In the genomic region with DNA sequence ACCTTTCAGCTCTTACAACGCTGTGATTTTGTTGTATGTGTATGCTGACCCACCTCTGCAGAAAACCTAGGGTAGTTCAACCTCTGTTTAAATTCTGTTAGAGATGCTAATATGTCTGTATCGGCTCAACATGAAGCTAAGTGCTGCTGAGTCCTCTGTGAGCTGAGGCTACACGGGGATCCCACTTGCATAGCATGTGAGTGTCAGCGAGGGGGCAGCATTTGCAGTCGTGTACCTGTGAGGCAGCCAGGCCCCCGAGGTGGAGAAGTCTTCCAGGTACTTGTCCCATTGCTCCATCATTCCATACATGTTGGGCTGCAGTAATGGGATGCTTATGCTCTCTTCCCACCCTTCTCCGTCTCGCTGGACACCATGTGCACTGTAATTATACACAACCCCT, we compare ENCODE assay signal across 14 cellular contexts. TPM values are rescaled to one million over a fixed set of nuclear protein-coding genes. Genes with fewer than 3 reads are reported as not detected.
DNase-seq lines count a peak whose midpoint lies in the region; ATAC-seq, FAIRE-seq and TF ChIP-seq lines count a peak whose summit lies in the region.
"Had no signal": no experiment of that assay in that cellular context is flagged by ENCODE, and none has a peak within 500 bp of the region (broad histone marks: within the 10 kb centered on the region; RNA-seq: fewer than 3 reads in every experiment).

No MANE protein-coding gene starts in this region.

- H3K36me3 ChIP-seq in A673 (ENCODE audit: insufficient read depth, low read length, poor library complexity, severe bottlenecking) (no peaks in the 10 kb centered on the region), K562 (ENCODE audit: control insufficient read depth, insufficient read depth, low read length) (peaks cover 27% of the 10 kb centered on the region)
- H3K36me3 ChIP-seq: transverse colon had no signal

- H3K27me3 ChIP-seq in A673 (replicated peaks; ENCODE audit: insufficient read depth, low read depth, low read length, poor library complexity) (no peaks in the 10 kb centered on the region), K562 (ENCODE audit: control insufficient read depth in 2 of 2, insufficient read depth in 2 of 2, low read length in 2 of 2) (no peaks in the 10 kb centered on the region)
- H3K27me3 ChIP-seq: BLaER1, transverse colon had no signal

- H3K79me2 ChIP-seq in K562 (ENCODE audit: control insufficient read depth, insufficient read depth, low read length): no peaks in the 10 kb centered on the region

- no TSS peak for BruUV-seq in A673 (replicated peaks; lab: Mats Ljungman, UMichigan)
- no TSS peak for BruUV-seq in K562 (replicated peaks; lab: Mats Ljungman, UMichigan)

- in situ Hi-C loops in K562 (cut with MboI): no loop called here

- DNase-seq in A673 (ENCODE audit: low spot score) (no peak), K562 (ENCODE audit: extremely low read depth in 1 of 4, low spot score in 3 of 4) (peak in 3 of 4 experiments; percentile 24 to 36 (median 34)), islet precursor cell (peak; percentile 74), putamen (ENCODE audit: low spot score) (no peak), lower leg skin (ENCODE audit: low spot score in 2 of 2) (no peak), frontal cortex (ENCODE audit: low spot score in 2 of 2) (no peak)
- DNase-seq: amygdala, NCI-H2029, transverse colon had no signal

- no peak overlapping the region for H3K4me2 ChIP-seq in K562 (ENCODE audit: insufficient read depth, low read length)
- H3K4me2 ChIP-seq: BLaER1 had no signal

- H4K20me1 ChIP-seq in K562 (replicated peaks; ENCODE audit: control insufficient read depth, insufficient read depth, low read length): no peaks in the 10 kb centered on the region
- H4K20me1 ChIP-seq: BLaER1 had no signal

- CTCF ChIA-PET in A673 (lab: Charles Lee): no interaction called here
- CTCF ChIA-PET in K562 (lab: Yijun Ruan, JAX; ENCODE audit: low intra/inter-chr PET ratio): interaction anchor here (0.8 to 1.2 kb wide), 2 partner anchors 178 to 350 kb away, joined by 3 read pairs; no protein-coding TSS in a partner anchor

- TF ChIP-seq CTCF in A673 (conservative IDR thresholded peaks at IDR 0.05; ENCODE audit: low read depth, low read length): peak; percentile 48
- peak; percentile 37 for TF ChIP-seq CTCF in GM12873 (IDR thresholded peaks at IDR 0.05; ENCODE audit: insufficient read depth, low read depth, low read length, missing control alignments)
- peak; percentile 44 to 66 (median 53) for TF ChIP-seq CTCF in K562 (IDR thresholded peaks at IDR 0.05 in 2 of 3, conservative IDR thresholded peaks at IDR 0.05 in 1 of 3; ENCODE audit: insufficient read depth in 2 of 3, low read depth in 1 of 3, low read length in 3 of 3)
- TF ChIP-seq CTCF in lower leg skin (IDR thresholded peaks at IDR 0.05): no peak

- WGBS in K562 (ENCODE audit: insufficient coverage, low coverage, missing lambda C conversion rate): 66% methylated on average over 8 of the region's 8 CpGs
- WGBS in lower leg skin, 2 donors: 72 to 78% methylated on average over 8 of the region's 8 CpGs

- no peak overlapping the region for H2AFZ ChIP-seq in K562 (ENCODE audit: low read depth, low read length)

- H3K27ac ChIP-seq in A673 (ENCODE audit: low read depth, low read length, poor library complexity, severe bottlenecking) (no peak overlapping the region), K562 (ENCODE audit: extremely low read depth, low read depth, low read length) (no peak overlapping the region)
- H3K27ac ChIP-seq: BLaER1, transverse colon had no signal

- ATAC-seq in K562 (peak; percentile 80), HG03097 (IDR thresholded peaks at IDR 0.05; ENCODE audit: low FRiP score, unreplicated experiment) (no peak)
- ATAC-seq: Panc1 had no signal

- POLR2A ChIA-PET in A673 (lab: Charles Lee; ENCODE audit: low non-redundant PET): no interaction called here
- POLR2A ChIA-PET in K562 (lab: Yijun Ruan, JAX): interaction anchor here (0.7 to 1.8 kb wide), 4 partner anchors 9 to 16 kb away, joined by 3 to 5 read pairs (median 4); partner anchors contain the start of gene MKRN2

- H3K9me1 ChIP-seq in K562 (ENCODE audit: control insufficient read depth, insufficient read depth, low read length): no peaks in the 10 kb centered on the region

- intact Hi-C loops in A673 (cut with micrococcal nuclease; ENCODE audit: unreplicated experiment): no loop called here
- intact Hi-C loops in K562 (cut with micrococcal nuclease): no loop called here
- intact Hi-C loops in lower leg skin (cut with DNase I; ENCODE audit: low total_unique reads): no loop called here

- H3K9me3 ChIP-seq in A673 (ENCODE audit: low read depth, low read length, poor library complexity, severe bottlenecking) (no peaks in the 10 kb centered on the region), K562 (replicated peaks; ENCODE audit: control insufficient read depth, insufficient read depth, low read depth, low read length) (no peaks in the 10 kb centered on the region)
- H3K9me3 ChIP-seq: BLaER1, transverse colon had no signal

- FAIRE-seq in K562 (lab: Jason Lieb, UNC) (no peak), frontal cortex (lab: Jason Lieb, UNC) (no peak)
- FAIRE-seq: TTC549 had no signal

- H3K9ac ChIP-seq in K562 (ENCODE audit: insufficient read depth in 1 of 2, low read depth in 2 of 2, low read length in 2 of 2): no peak overlapping the region
- H3K9ac ChIP-seq: BLaER1 had no signal

- TF ChIP-seq POLR2A in K562 (conservative IDR thresholded peaks at IDR 0.05): no peak
- TF ChIP-seq POLR2A in lower leg skin (IDR thresholded peaks at IDR 0.05): no peak

- H3K4me3 ChIP-seq in A673 (ENCODE audit: low read depth, low read length, poor library complexity, severe bottlenecking): no peak overlapping the region
- H3K4me3 ChIP-seq in K562: no peak overlapping the region
- no peak overlapping the region for H3K4me3 ChIP-seq in lower leg skin (ENCODE audit: low read depth, poor library complexity, severe bottlenecking)
- H3K4me3 ChIP-seq: BLaER1, transverse colon had no signal

- no peak for TF ChIP-seq EP300 in K562 (IDR thresholded peaks at IDR 0.05; ENCODE audit: low read length)

- no peaks in the 10 kb centered on the region for H3K4me1 ChIP-seq in A673 (ENCODE audit: insufficient read depth, low read length, poor library complexity, severe bottlenecking)
- H3K4me1 ChIP-seq in K562 (replicated peaks in 1 of 2; ENCODE audit: control insufficient read depth in 2 of 2, insufficient read depth in 2 of 2, low read length in 2 of 2): no peaks in the 10 kb centered on the region
- H3K4me1 ChIP-seq: BLaER1 had no signal

- peak; percentile 13 to 49; a peak in 3 of 4 replicates for TF ChIP-seq RAD21 in K562 (CRISPR knock-in tag; conservative IDR thresholded peaks at IDR 0.05 in 1 of 2, IDR thresholded peaks at IDR 0.05 in 1 of 2)

RNA-seq across cellular contexts. Expression of gene MKRN2OS, which starts 3.7 kb away (rescaled TPM):
- total RNA-seq in A673 (2021) (not detected in 2 replicates), K562 (2014; rRNA removed) (not detected in 2 replicates), K562 (2014; rRNA removed; fragmentation: Illumina TruSeq; extraction: Trizol) (not detected in 2 replicates), K562 (2015; rRNA removed; fragmentation: Illumina TruSeq; extraction: Trizol) (not detected in 2 replicates), K562 (2021) (0.27 TPM in 1 of 2 replicates, not detected in the other), lower leg skin (1 to 10 TPM; 1.8 to 4.3 (median 3.2) TPM), frontal cortex (not detected)
- total RNA-seq in K562 (2011; cell fraction: chromatin; rRNA removed; ENCODE audit: low replicate concordance): not detected in 2 replicates
- not detected in 2 replicates for total RNA-seq in K562 (2011; cell fraction: nucleolus; rRNA removed)
- total RNA-seq in K562 (2011; cell fraction: nucleoplasm; rRNA removed): not detected in 2 replicates
- polyA plus RNA-seq in K562 (2011; rRNA removed) (0.17 TPM in 1 of 2 replicates, not detected in the other), K562 (2014; fragmentation: Illumina TruSeq; extraction: Trizol) (not detected in 2 replicates), K562 (2014; fragmentation: Nextera tagmentation; extraction: Ambion mirVana) (under 1 TPM in 1 of 2 experiments, not detected in 1; 0.11 TPM), K562 (2014; rRNA removed) (not detected in 2 replicates)
- polyA plus RNA-seq in K562 (2011; cell fraction: cytosol; rRNA removed): not detected in 2 replicates
- polyA plus RNA-seq in K562 (2011; cell fraction: nucleus; rRNA removed): not detected in 2 replicates
- 0.12 and 0.26 TPM in 2 replicates for polyA plus RNA-seq in K562 (2012)
- not detected in 2 replicates for polyA minus RNA-seq in K562 (2011; rRNA and poly(A)+ RNA removed)
- not detected in 2 replicates for polyA minus RNA-seq in K562 (2011; cell fraction: cytosol; rRNA and poly(A)+ RNA removed)
- polyA minus RNA-seq in K562 (2011; cell fraction: nucleus; rRNA and poly(A)+ RNA removed): not detected in 2 replicates

RNA-seq across cellular contexts. Expression of gene MKRN2, which starts 15.3 kb away (rescaled TPM):
- total RNA-seq in A673 (2021) (45.7 and 47.3 TPM in 2 replicates), K562 (2014; rRNA removed) (41.4 and 42.9 TPM in 2 replicates), K562 (2014; rRNA removed; fragmentation: Illumina TruSeq; extraction: Trizol) (37.7 and 40.0 TPM in 2 replicates), K562 (2015; rRNA removed; fragmentation: Illumina TruSeq; extraction: Trizol) (32.9 and 35.3 TPM in 2 replicates), K562 (2021) (45.5 and 50.1 TPM in 2 replicates), lower leg skin (10 to 100 TPM; 18.5 to 35.6 (median 29.3) TPM), frontal cortex (35.5 TPM)
- total RNA-seq in K562 (2011; cell fraction: chromatin; rRNA removed; ENCODE audit: low replicate concordance): 36.5 and 52.1 TPM in 2 replicates
- 38.4 and 39.7 TPM in 2 replicates for total RNA-seq in K562 (2011; cell fraction: nucleolus; rRNA removed)
- total RNA-seq in K562 (2011; cell fraction: nucleoplasm; rRNA removed): 31.4 and 39.8 TPM in 2 replicates
- polyA plus RNA-seq in K562 (2011; rRNA removed) (63.2 and 65.6 TPM in 2 replicates), K562 (2014; fragmentation: Illumina TruSeq; extraction: Trizol) (44.1 and 45.3 TPM in 2 replicates), K562 (2014; fragmentation: Nextera tagmentation; extraction: Ambion mirVana) (10 to 100 TPM; 29.4 to 46.0 TPM), K562 (2014; rRNA removed) (42.9 and 51.3 TPM in 2 replicates)
- 62.1 and 71.2 TPM in 2 replicates for polyA plus RNA-seq in K562 (2011; cell fraction: cytosol; rRNA removed)
- 43.0 and 53.8 TPM in 2 replicates for polyA plus RNA-seq in K562 (2011; cell fraction: nucleus; rRNA removed)
- 40.1 and 41.3 TPM in 2 replicates for polyA plus RNA-seq in K562 (2012)
- polyA minus RNA-seq in K562 (2011; rRNA and poly(A)+ RNA removed): 70.3 and 71.4 TPM in 2 replicates
- polyA minus RNA-seq in K562 (2011; cell fraction: cytosol; rRNA and poly(A)+ RNA removed): 27.8 and 32.2 TPM in 2 replicates
- 20.3 and 28.8 TPM in 2 replicates for polyA minus RNA-seq in K562 (2011; cell fraction: nucleus; rRNA and poly(A)+ RNA removed)

RNA-seq across cellular contexts. Expression of gene TSEN2, which starts 57.3 kb away (rescaled TPM):
- total RNA-seq in A673 (2021): 34.5 TPM in 2 replicates
- total RNA-seq in K562 (2011; cell fraction: chromatin; rRNA removed; ENCODE audit: low replicate concordance): 122 and 144 TPM in 2 replicates
- total RNA-seq in K562 (2011; cell fraction: nucleolus; rRNA removed): 63.7 and 68.7 TPM in 2 replicates
- total RNA-seq in K562 (2011; cell fraction: nucleoplasm; rRNA removed): 97.8 and 189 TPM in 2 replicates
- total RNA-seq in K562 (2014; rRNA removed): 38.5 and 40.4 TPM in 2 replicates
- 52.8 and 55.9 TPM in 2 replicates for total RNA-seq in K562 (2014; rRNA removed; fragmentation: Illumina TruSeq; extraction: Trizol)
- 53.0 and 55.2 TPM in 2 replicates for total RNA-seq in K562 (2015; rRNA removed; fragmentation: Illumina TruSeq; extraction: Trizol)
- total RNA-seq in K562 (2021): 39.9 TPM in 2 replicates
- polyA plus RNA-seq in K562 (2011; rRNA removed): 39.4 and 43.7 TPM in 2 replicates
- 15.6 and 18.3 TPM in 2 replicates for polyA plus RNA-seq in K562 (2011; cell fraction: cytosol; rRNA removed)
- polyA plus RNA-seq in K562 (2011; cell fraction: nucleus; rRNA removed): 53.0 and 76.1 TPM in 2 replicates
- polyA plus RNA-seq in K562 (2012): 29.0 and 36.0 TPM in 2 replicates
- polyA plus RNA-seq in K562 (2014; fragmentation: Illumina TruSeq; extraction: Trizol): 48.2 and 55.6 TPM in 2 replicates
- polyA plus RNA-seq in K562 (2014; fragmentation: Nextera tagmentation; extraction: Ambion mirVana): 10 to 100 TPM; 39.3 to 76.3 TPM
- polyA plus RNA-seq in K562 (2014; rRNA removed): 46.6 and 50.8 TPM in 2 replicates
- polyA minus RNA-seq in K562 (2011; rRNA and poly(A)+ RNA removed): 63.4 and 74.4 TPM in 2 replicates
- polyA minus RNA-seq in K562 (2011; cell fraction: cytosol; rRNA and poly(A)+ RNA removed): 14.2 and 22.0 TPM in 2 replicates
- polyA minus RNA-seq in K562 (2011; cell fraction: nucleus; rRNA and poly(A)+ RNA removed): 40.0 and 47.9 TPM in 2 replicates
- 10 to 100 TPM in 2 of 4 donors, 1 to 10 TPM in 2; 7.8 to 17.8 (median 12.7) TPM for total RNA-seq in lower leg skin
- 39.5 TPM for total RNA-seq in frontal cortex

Comparison
In these comparisons a context has a peak if more than half of its experiments do, and no peak if none do; other contexts are left out.
1. DNase-seq: peak in K562 (3 of 4) and islet precursor cell (single experiment); none in A673 (single experiment), putamen (single experiment), lower leg skin (0 of 2) and frontal cortex (0 of 2).
2. CTCF ChIP-seq: peak in A673 (single experiment), GM12873 (single experiment) and K562 (3 of 3); none in lower leg skin (0 of 3).